9 cellular contexts compared by ENCODE assay signal in genomic region chr12:3035815-3036702, GRCh38.
DNase-seq lines count a peak whose midpoint lies in the region; TF ChIP-seq lines count a peak whose summit lies in the region.
"Had no signal": no experiment of that assay in that cellular context is flagged by ENCODE, and none has a peak within 500 bp of the region (broad histone marks: within the 10 kb centered on the region; RNA-seq: fewer than 3 reads in every experiment).

No MANE protein-coding gene starts in this region.

- 0 out of 2 replicates have a peak, but pooled peaks have one; percentile 11 for TF ChIP-seq CTCF in GM12875 (IDR thresholded peaks at IDR 0.05; ENCODE audit: borderline replicate concordance, insufficient read depth, low read depth, low read length)

- H3K36me3 ChIP-seq in adipocyte (ENCODE audit: control insufficient read depth, insufficient read depth, low read length, severe bottlenecking): peaks cover 9% of the 10 kb centered on the region
- H3K36me3 ChIP-seq: right lobe of liver had no signal

- DNase-seq in ACHN (peak; percentile 24), adipocyte (ENCODE audit: low read depth) (peak; percentile 43), hypothalamus (lab: John Stamatoyannopoulos, UW) (peak in 27 of 51 donors; percentile 12 to 84 (median 43)), NCI-H526 treated with DMSO at 0.1 percent for 48 hours (lab: John Stamatoyannopoulos, UW) (no peak), UCSD-AML1 (lab: John Stamatoyannopoulos, UW; ENCODE audit: unreplicated experiment) (no peak), GDM1 (lab: John Stamatoyannopoulos, UW) (no peak)
- DNase-seq in activated naive CD4-positive, alpha-beta T cell treated with anti-CD3 and anti-CD28 coated beads, Interleukin-2, amount 50 U/mL, for 16 hours: no peak

- in situ Hi-C loops in ACHN (cut with HindIII; ENCODE audit: low pct_ligation_motif_present, low pct_unique_long_range_greater_than_20kb, low sequenced_read_pairs): no loop called here

- no peaks in the 10 kb centered on the region for H3K9me3 ChIP-seq in adipocyte (ENCODE audit: control insufficient read depth, low read length)
- H3K9me3 ChIP-seq: right lobe of liver had no signal

- no peaks in the 10 kb centered on the region for H3K27me3 ChIP-seq in adipocyte (replicated peaks; ENCODE audit: control insufficient read depth, insufficient read depth, low read length)
- H3K27me3 ChIP-seq: right lobe of liver had no signal

- H3K4me1 ChIP-seq in adipocyte (ENCODE audit: control insufficient read depth, insufficient read depth, low read length): peaks cover 9% of the 10 kb centered on the region
- H3K4me1 ChIP-seq: right lobe of liver had no signal

- no peak overlapping the region for H3K9ac ChIP-seq in adipocyte (ENCODE audit: low read length)

- H3K4me3 ChIP-seq in GM12875 (ENCODE audit: low read depth, low read length): no peak overlapping the region
- H3K4me3 ChIP-seq in adipocyte (ENCODE audit: low read length): no peak overlapping the region
- H3K4me3 ChIP-seq: right lobe of liver had no signal

Comparison
In these comparisons a context has a peak if more than half of its experiments do, and no peak if none do; other contexts are left out.
1. DNase-seq: peak in ACHN (single experiment), adipocyte (single experiment) and hypothalamus (27 of 51); none in NCI-H526 treated with DMSO at 0.1 percent for 48 hours (single experiment), UCSD-AML1 (single experiment), GDM1 (single experiment) and activated naive CD4-positive, alpha-beta T cell treated with anti-CD3 and anti-CD28 coated beads, Interleukin-2, amount 50 U/mL, for 16 hours (single experiment).